In the genomic region with DNA sequence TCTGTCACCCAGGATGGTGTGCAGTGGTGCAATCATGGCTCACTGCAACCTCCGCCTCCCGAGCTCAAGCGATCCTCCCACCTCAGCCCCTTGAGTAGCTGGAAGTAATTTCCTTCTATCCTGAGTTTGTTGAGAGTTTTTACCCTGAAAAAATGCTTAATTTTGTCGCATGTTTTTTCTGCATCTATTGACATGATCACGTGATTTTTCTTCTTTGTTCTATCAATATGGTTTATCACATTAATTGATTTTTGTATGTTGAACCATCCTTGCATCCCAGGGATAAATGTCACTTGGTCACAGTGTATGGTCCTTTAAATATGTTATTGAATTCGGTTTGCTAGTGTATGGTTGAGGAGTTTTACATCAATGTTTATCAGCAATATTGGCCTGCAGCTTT, we compare ENCODE assay signal across 35 cellular contexts. TPM values are rescaled to one million over a fixed set of nuclear protein-coding genes. Genes with fewer than 3 reads are reported as not detected.
"Had no signal": no experiment of that assay in that cellular context is flagged by ENCODE, and none has a peak within 500 bp of the region (broad histone marks: within the 10 kb centered on the region; RNA-seq: fewer than 3 reads in every experiment).

No MANE protein-coding gene starts in this region.

- DNase-seq: colonic mucosa; cortex of kidney; effector CD8-positive, alpha-beta T cell; effector memory CD8-positive, alpha-beta T cell; endodermal cell; erythroblast; esophagus squamous epithelium; foreskin fibroblast; foreskin melanocyte; gastrocnemius medialis; glutamatergic neuron; head of caudate nucleus; heart right ventricle; hippocampal formation; left cardiac atrium; left lung; left ventricle myocardium superior; lower lobe of right lung; mesenchymal stem cell; mucosa of descending colon; naive B cell had no signal

- H3K27ac ChIP-seq: colonic mucosa, epithelial cell of prostate, esophagus squamous epithelium, gastrocnemius medialis, heart right ventricle, left lung, lower lobe of right lung had no signal

- H3K4me3 Mint-ChIP-seq: dendritic cell treated with granulocyte-macrophage colony-stimulating factor and Interleukin-4, amounts not matched to agents 40 ng/mL and 50 ng/mL, for 4 days; effector memory CD8-positive, alpha-beta T cell; endodermal cell; mesothelial cell of epicardium; naive B cell had no signal

- H3K27ac Mint-ChIP-seq: dendritic cell treated with granulocyte-macrophage colony-stimulating factor and Interleukin-4, amounts not matched to agents 40 ng/mL and 50 ng/mL, for 4 days; effector memory CD8-positive, alpha-beta T cell; endodermal cell; mesothelial cell of epicardium had no signal

- H3K4me3 ChIP-seq: colonic mucosa, esophagus squamous epithelium, gastrocnemius medialis, heart right ventricle, left lung, lower lobe of right lung, mucosa of descending colon had no signal

- H3K9me3 ChIP-seq: colonic mucosa, esophagus squamous epithelium, gastrocnemius medialis, heart right ventricle, left lung, lower lobe of right lung, mucosa of descending colon had no signal

- H3K27me3 Mint-ChIP-seq: effector memory CD8-positive, alpha-beta T cell; naive B cell had no signal

- FAIRE-seq: endometrium, islet of Langerhans, keratinocyte had no signal

- H3K4me1 Mint-ChIP-seq: mesothelial cell of epicardium, naive B cell had no signal

- H3K27me3 ChIP-seq: colonic mucosa, esophagus squamous epithelium, gastrocnemius medialis, heart right ventricle, left lung had no signal

- H3K36me3 ChIP-seq: colonic mucosa, esophagus squamous epithelium, gastrocnemius medialis, heart right ventricle, left lung, lower lobe of right lung had no signal

- H3K9me3 Mint-ChIP-seq: dendritic cell treated with granulocyte-macrophage colony-stimulating factor and Interleukin-4, amounts not matched to agents 40 ng/mL and 50 ng/mL, for 4 days; effector memory CD8-positive, alpha-beta T cell; endodermal cell; mesothelial cell of epicardium; naive B cell had no signal

- ATAC-seq: effector memory CD8-positive, alpha-beta T cell; esophagus mucosa; gastrocnemius medialis; heart right ventricle; left cardiac atrium; left lung; left ventricle myocardium superior; lower lobe of right lung; mucosa of descending colon had no signal

- H3K36me3 Mint-ChIP-seq: mesothelial cell of epicardium, naive B cell had no signal

- H3K4me1 ChIP-seq: colonic mucosa, esophagus squamous epithelium, gastrocnemius medialis, heart right ventricle, left lung, lower lobe of right lung had no signal

RNA-seq across cellular contexts. Expression of a gene that starts 11.9 kb away (rescaled TPM):
- total RNA-seq: colonic mucosa, dermis microvascular lymphatic vessel endothelial cell, endodermal cell, esophagus mucosa, esophagus squamous epithelium, gastrocnemius medialis, glomerular endothelial cell, heart right ventricle, kidney epithelial cell, left cardiac atrium, left lung, left ventricle myocardium superior, lower leg skin, lower lobe of right lung, lung microvascular endothelial cell, mesenteric fat pad, mesothelial cell of epicardium, mucosa of descending colon, myocyte had no signal
- polyA plus RNA-seq: heart right ventricle, keratinocyte had no signal

RNA-seq across cellular contexts. Expression of a gene that starts 48.7 kb away (rescaled TPM):
- total RNA-seq: colonic mucosa, dermis microvascular lymphatic vessel endothelial cell, endodermal cell, esophagus mucosa, esophagus squamous epithelium, gastrocnemius medialis, glomerular endothelial cell, heart right ventricle, kidney epithelial cell, left cardiac atrium, left lung, left ventricle myocardium superior, lower leg skin, lower lobe of right lung, lung microvascular endothelial cell, mesenteric fat pad, mesothelial cell of epicardium, mucosa of descending colon, myocyte had no signal
- polyA plus RNA-seq: heart right ventricle, keratinocyte had no signal

RNA-seq across cellular contexts. Expression of a gene that starts 59.5 kb away (rescaled TPM):
- total RNA-seq: colonic mucosa, dermis microvascular lymphatic vessel endothelial cell, endodermal cell, esophagus mucosa, esophagus squamous epithelium, gastrocnemius medialis, glomerular endothelial cell, heart right ventricle, kidney epithelial cell, left cardiac atrium, left lung, left ventricle myocardium superior, lower leg skin, lower lobe of right lung, lung microvascular endothelial cell, mesenteric fat pad, mesothelial cell of epicardium, mucosa of descending colon, myocyte had no signal
- polyA plus RNA-seq: heart right ventricle, keratinocyte had no signal
